Comparison of ENCODE assay signal across 23 cellular contexts in the genomic region with DNA sequence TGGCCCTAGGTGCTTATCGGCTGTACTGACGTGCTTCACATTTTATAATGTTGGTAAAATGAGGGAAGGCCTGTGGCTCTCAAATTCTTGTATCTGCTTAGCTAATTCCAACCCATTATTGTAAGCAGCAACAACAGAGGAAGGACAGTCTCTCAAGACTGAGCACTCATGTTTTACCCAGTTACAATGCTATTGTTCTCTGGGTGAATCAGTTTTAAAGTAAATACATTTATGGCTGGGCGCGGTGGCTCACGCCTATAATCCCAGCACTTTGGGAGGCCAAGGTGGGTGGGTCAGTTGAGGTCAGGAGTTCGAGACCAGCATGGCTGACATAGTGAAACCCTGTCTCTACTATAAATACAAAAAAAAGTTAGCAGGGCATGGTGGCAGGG.
"Had no signal": no experiment of that assay in that cellular context is flagged by ENCODE, and none has a peak within 500 bp of the region (broad histone marks: within the 10 kb centered on the region; RNA-seq: fewer than 3 reads in every experiment).

No MANE protein-coding gene starts in this region.

- H3K27ac ChIP-seq: dorsolateral prefrontal cortex, parathyroid adenoma, sigmoid colon, testis had no signal

- DNase-seq: activated CD4-positive, alpha-beta T cell treated with anti-CD3 and anti-CD28 coated beads for 48 hours; activated CD4-positive, CD25-positive, alpha-beta regulatory T cell; activated CD8-positive, alpha-beta T cell treated with anti-CD3 and anti-CD28 coated beads for 36 hours; activated naive CD4-positive, alpha-beta T cell; activated naive CD8-positive, alpha-beta T cell treated with anti-CD3 and anti-CD28 coated beads, Interleukin-2, amount 10 ng/mL, durations not matched to agents 7 days and 5 days; activated T-cell treated with anti-CD3 and anti-CD28 coated beads, Interleukin-2, amount 50 U/mL, for 1 hour; amygdala; caudate nucleus; dorsolateral prefrontal cortex; naive thymus-derived CD8-positive, alpha-beta T cell; sigmoid colon; spleen; stimulated activated CD4-positive, alpha-beta T cell treated with anti-CD3 and anti-CD28 coated beads, Interleukin-4, amount 100 ng/mL, for 4 hours; T-helper 1 cell; T1000; testis had no signal

- ATAC-seq: activated CD8-positive, alpha-beta T cell treated with anti-CD3 and anti-CD28 coated beads for 36 hours; activated T-helper 17 cell treated with anti-CD3 and anti-CD28 coated beads, Interleukin-2, amount 50 U/mL, for 72 hours; left lobe of liver; naive thymus-derived CD8-positive, alpha-beta T cell; stimulated activated memory B cell treated with anti-CD40 and anti-IgM and Interleukin-4, amounts not matched to agents 10 μg/mL and 1 μg/mL and 100 μg/mL, for 72 hours had no signal

- FAIRE-seq: frontal cortex, keratinocyte, urothelium cell line had no signal

- H3K4me1 ChIP-seq: parathyroid adenoma, spleen, testis had no signal

- H3K36me3 ChIP-seq: sigmoid colon, spleen had no signal

- H3K27me3 ChIP-seq: dorsolateral prefrontal cortex, sigmoid colon, spleen, testis had no signal

- H3K4me3 ChIP-seq: dorsolateral prefrontal cortex, sigmoid colon, spleen, testis had no signal

- H3K9me3 ChIP-seq: sigmoid colon, spleen, testis had no signal
